ENCODE assay signal across 24 cellular contexts in genomic region chr4:121842862-121843261, GRCh38.
"Had no signal": no experiment of that assay in that cellular context is flagged by ENCODE, and none has a peak within 500 bp of the region (broad histone marks: within the 10 kb centered on the region; RNA-seq: fewer than 3 reads in every experiment).

No MANE protein-coding gene starts in this region.

- H3K9me3 Mint-ChIP-seq: activated CD4-positive, alpha-beta T cell treated with anti-CD3 and anti-CD28 coated beads, Interleukin-2, amount 10 ng/mL, durations not matched to agents 7 days and 5 days; activated naive CD4-positive, alpha-beta T cell treated with anti-CD3 and anti-CD28 coated beads, Interleukin-2, amount 10 ng/mL, durations not matched to agents 7 days and 5 days; activated naive CD4-positive, alpha-beta T cell treated with anti-CD3 and anti-CD28 coated beads, Interleukin-2, amount 50 U/mL, for 72 hours; activated T-helper 1 cell treated with anti-CD3 and anti-CD28 coated beads, Interleukin-12 subunit alpha, Interleukin-12 subunit beta, Interleukin-2, Interleukin-4 antibody, amounts not matched to agents 30 ng/mL and 10 ng/mL and 1 ng/mL, durations not matched to agents 14 hours and 24 hours and 36 hours; central memory CD8-positive, alpha-beta T cell had no signal

- H3K27ac Mint-ChIP-seq: activated CD4-positive, alpha-beta T cell treated with anti-CD3 and anti-CD28 coated beads, Interleukin-2, amount 10 ng/mL, durations not matched to agents 7 days and 5 days; activated CD8-positive, alpha-beta memory T cell treated with anti-CD3 and anti-CD28 coated beads, Interleukin-2, amount 10 ng/mL, durations not matched to agents 7 days and 5 days; activated CD8-positive, alpha-beta T cell treated with anti-CD3 and anti-CD28 coated beads, Interleukin-2, amount 10 ng/mL, durations not matched to agents 7 days and 5 days; activated naive CD4-positive, alpha-beta T cell treated with anti-CD3 and anti-CD28 coated beads, Interleukin-2, amount 10 ng/mL, durations not matched to agents 7 days and 5 days; activated naive CD4-positive, alpha-beta T cell treated with anti-CD3 and anti-CD28 coated beads, Interleukin-2, amount 50 U/mL, for 72 hours; activated naive CD8-positive, alpha-beta T cell treated with anti-CD3 and anti-CD28 coated beads, Interleukin-2, amount 10 ng/mL, durations not matched to agents 7 days and 5 days; activated T-helper 1 cell treated with anti-CD3 and anti-CD28 coated beads, Interleukin-12 subunit alpha, Interleukin-12 subunit beta, Interleukin-2, Interleukin-4 antibody, amounts not matched to agents 30 ng/mL and 10 ng/mL and 1 ng/mL, durations not matched to agents 14 hours and 24 hours and 36 hours; activated T-helper 2 cell treated with anti-CD3 and anti-CD28 coated beads, Interferon-gamma antibody, Interleukin-2, Interleukin-4, amounts not matched to agents 10 μg/mL and 5 μg/mL and 100 μg/mL, durations not matched to agents 14 hours and 24 hours and 36 hours had no signal

- H3K4me1 Mint-ChIP-seq: activated CD4-positive, alpha-beta T cell treated with anti-CD3 and anti-CD28 coated beads, Interleukin-2, amount 10 ng/mL, durations not matched to agents 7 days and 5 days; activated naive CD4-positive, alpha-beta T cell treated with anti-CD3 and anti-CD28 coated beads, Interleukin-2, amount 10 ng/mL, durations not matched to agents 7 days and 5 days; activated naive CD8-positive, alpha-beta T cell treated with anti-CD3 and anti-CD28 coated beads, Interleukin-2, amount 10 ng/mL, durations not matched to agents 7 days and 5 days; central memory CD8-positive, alpha-beta T cell had no signal

- H3K27ac ChIP-seq: brain microvascular endothelial cell had no signal

- H3K27me3 ChIP-seq: brain microvascular endothelial cell had no signal

- DNase-seq: activated CD4-positive, alpha-beta T cell treated with anti-CD3 and anti-CD28 coated beads for 1 hour; activated CD4-positive, alpha-beta T cell treated with anti-CD3 and anti-CD28 coated beads for 4 hours; activated CD4-positive, alpha-beta T cell treated with anti-CD3 and anti-CD28 coated beads, Interleukin-2, amount 10 ng/mL, durations not matched to agents 7 days and 5 days; activated CD4-positive, alpha-beta T cell treated with anti-CD3 and anti-CD28 coated beads, Interleukin-2, amount 50 U/mL, for 4 hours; activated CD8-positive, alpha-beta memory T cell treated with anti-CD3 and anti-CD28 coated beads, Interleukin-2, amount 10 ng/mL, durations not matched to agents 7 days and 5 days; activated CD8-positive, alpha-beta memory T cell treated with anti-CD3 and anti-CD28 coated beads, Interleukin-2, amount 50 U/mL, for 4 hours; activated CD8-positive, alpha-beta T cell treated with anti-CD3 and anti-CD28 coated beads, Interleukin-2, amount 10 ng/mL, durations not matched to agents 7 days and 5 days; activated effector memory CD4-positive, alpha-beta T cell treated with anti-CD3 and anti-CD28 coated beads, Interleukin-2, amount 50 U/mL, for 16 hours; activated naive CD4-positive, alpha-beta T cell treated with anti-CD3 and anti-CD28 coated beads, Interleukin-2, amount 10 ng/mL, durations not matched to agents 7 days and 5 days; activated naive CD8-positive, alpha-beta T cell treated with anti-CD3 and anti-CD28 coated beads, Interleukin-2, amount 10 ng/mL, durations not matched to agents 7 days and 5 days; activated T-cell treated with anti-CD3 and anti-CD28 coated beads, Interleukin-2, amount 50 U/mL, for 1 hour; activated T-cell treated with anti-CD3 and anti-CD28 coated beads, Interleukin-2, amount 50 U/mL, for 48 hours; amniotic stem cell; brain microvascular endothelial cell; cortex of kidney; dermis blood vessel endothelial cell; effector CD8-positive, alpha-beta T cell; foreskin fibroblast; T-helper 2 cell had no signal

- H3K27me3 Mint-ChIP-seq: activated CD4-positive, alpha-beta T cell treated with anti-CD3 and anti-CD28 coated beads, Interleukin-2, amount 10 ng/mL, durations not matched to agents 7 days and 5 days; activated CD8-positive, alpha-beta memory T cell treated with anti-CD3 and anti-CD28 coated beads, Interleukin-2, amount 10 ng/mL, durations not matched to agents 7 days and 5 days; activated naive CD4-positive, alpha-beta T cell treated with anti-CD3 and anti-CD28 coated beads, Interleukin-2, amount 10 ng/mL, durations not matched to agents 7 days and 5 days; activated naive CD8-positive, alpha-beta T cell treated with anti-CD3 and anti-CD28 coated beads, Interleukin-2, amount 10 ng/mL, durations not matched to agents 7 days and 5 days; central memory CD8-positive, alpha-beta T cell had no signal

- H3K4me3 Mint-ChIP-seq: activated CD4-positive, alpha-beta T cell treated with anti-CD3 and anti-CD28 coated beads, Interleukin-2, amount 10 ng/mL, durations not matched to agents 7 days and 5 days; activated CD8-positive, alpha-beta memory T cell treated with anti-CD3 and anti-CD28 coated beads, Interleukin-2, amount 10 ng/mL, durations not matched to agents 7 days and 5 days; activated CD8-positive, alpha-beta T cell treated with anti-CD3 and anti-CD28 coated beads, Interleukin-2, amount 10 ng/mL, durations not matched to agents 7 days and 5 days; activated naive CD4-positive, alpha-beta T cell treated with anti-CD3 and anti-CD28 coated beads, Interleukin-2, amount 10 ng/mL, durations not matched to agents 7 days and 5 days; activated naive CD8-positive, alpha-beta T cell treated with anti-CD3 and anti-CD28 coated beads, Interleukin-2, amount 10 ng/mL, durations not matched to agents 7 days and 5 days; activated T-helper 1 cell treated with anti-CD3 and anti-CD28 coated beads, Interleukin-12 subunit alpha, Interleukin-12 subunit beta, Interleukin-2, Interleukin-4 antibody, amounts not matched to agents 30 ng/mL and 10 ng/mL and 1 ng/mL, durations not matched to agents 14 hours and 24 hours and 36 hours; central memory CD8-positive, alpha-beta T cell had no signal

- ATAC-seq: activated CD8-positive, alpha-beta memory T cell treated with anti-CD3 and anti-CD28 coated beads, Interleukin-2, amount 10 ng/mL, durations not matched to agents 7 days and 5 days; activated CD8-positive, alpha-beta T cell treated with anti-CD3 and anti-CD28 coated beads, Interleukin-2, amount 10 ng/mL, durations not matched to agents 7 days and 5 days; activated naive CD4-positive, alpha-beta T cell treated with anti-CD3 and anti-CD28 coated beads, Interleukin-2, amount 50 U/mL, for 72 hours; esophagus mucosa had no signal
